Comparison of ENCODE assay signal across 18 cellular contexts in genomic region chr6:108720798-108721197, GRCh38.
DNase-seq lines count a peak whose midpoint lies in the region; ATAC-seq, FAIRE-seq and TF ChIP-seq lines count a peak whose summit lies in the region.
"Had no signal": no experiment of that assay in that cellular context is flagged by ENCODE, and none has a peak within 500 bp of the region (broad histone marks: within the 10 kb centered on the region; RNA-seq: fewer than 3 reads in every experiment).

No MANE protein-coding gene starts in this region.

- no peaks in the 10 kb centered on the region for H3K27me3 ChIP-seq in GM23338 (ENCODE audit: insufficient read depth)
- no peaks in the 10 kb centered on the region for H3K27me3 ChIP-seq in RWPE2 (ENCODE audit: insufficient read depth, poor library complexity, severe bottlenecking)
- no peaks in the 10 kb centered on the region; a peak in 1 of 7 replicates for H3K27me3 ChIP-seq in H1 (replicated peaks in 1 of 4; ENCODE audit: control insufficient read depth in 3 of 4, extremely low read depth in 1 of 4, insufficient read depth in 3 of 4, low read length in 3 of 4)
- H3K27me3 ChIP-seq: Peyer's patch had no signal

- CTCF ChIA-PET in H1 (lab: Charles Lee; ENCODE audit: partially characterized antibody) = no interaction called here

- H3K4me2 ChIP-seq in GM23338 (peak overlapping the region; percentile 46), H1 (ENCODE audit: insufficient read depth in 1 of 2, low read depth in 2 of 2, low read length in 2 of 2) (peak overlapping the region; percentile 0 to 53; a peak in 1 of 4 replicates)
- H3K4me2 ChIP-seq: SK-N-SH had no signal

- no peak overlapping the region for H2BK20ac ChIP-seq in H1 (ENCODE audit: low read length)

- H3K56ac ChIP-seq in H1 (replicated peaks; ENCODE audit: insufficient read length, low read depth, low read length) = no peak overlapping the region

- H3K23me2 ChIP-seq in H1 (ENCODE audit: low read depth, low read length) = no peaks in the 10 kb centered on the region

- H2BK15ac ChIP-seq in H1 (ENCODE audit: low read length) = no peak overlapping the region

- no peak overlapping the region for H4K8ac ChIP-seq in H1 (ENCODE audit: extremely low read depth, insufficient read depth, low read length)

- no peak for TF ChIP-seq POLR2A in H1 (IDR thresholded peaks at IDR 0.05; ENCODE audit: control extremely low read depth in 1 of 2, low read depth in 2 of 2, low read length in 2 of 2)

- no peak overlapping the region for H3K14ac ChIP-seq in H1 (ENCODE audit: insufficient read length)

- H3K27ac Mint-ChIP-seq in GM23338 (peak overlapping the region; percentile 19), nephron progenitor cell (peak overlapping the region; percentile 19)

- H3K4me1 Mint-ChIP-seq in GM23338 (peaks cover 13% of the 10 kb centered on the region), nephron progenitor cell (peaks cover 33% of the 10 kb centered on the region)

- no peak overlapping the region; the same call in 1 of the 2 replicates for H2BK5ac ChIP-seq in H1 (ENCODE audit: low read depth, low read length)

- H2AFZ ChIP-seq in GM23338 (no peak overlapping the region), H1 (ENCODE audit: low read length) (no peak overlapping the region)

- DNase-seq in GM23338 (ENCODE audit: low spot score) (no peak), RWPE2 (ENCODE audit: low spot score) (no peak), H1 (ENCODE audit: low read depth in 1 of 2, low spot score in 2 of 2) (no peak), nephron progenitor cell (no peak), GM03348 (ENCODE audit: low spot score) (no peak), NCI-H82 (lab: John Stamatoyannopoulos, UW) (no peak)
- DNase-seq: COR-L47, EL, KBM-7, NCI-H1436, NCI-H2081, NCI-H510A treated with DMSO at 0.1 percent for 48 hours, Peyer's patch, Right ventricle myocardium superior, SK-N-SH had no signal

- no peak overlapping the region for H3K9ac ChIP-seq in H1 (replicated peaks in 1 of 4; ENCODE audit: extremely low read depth in 1 of 4, low read depth in 3 of 4, low read length in 3 of 4)
- H3K9ac ChIP-seq: SK-N-SH had no signal

- H3K18ac ChIP-seq in H1 (ENCODE audit: extremely low read depth, low read length) = no peak overlapping the region

- no peaks in the 10 kb centered on the region; the same call in 1 of the 2 replicates for H3K9me2 ChIP-seq in GM23338 (ENCODE audit: insufficient read depth)
- H3K9me2 ChIP-seq: SK-N-SH had no signal

- H3K4me3 Mint-ChIP-seq in GM23338 (no peak overlapping the region), nephron progenitor cell (no peak overlapping the region)
- H3K4me3 Mint-ChIP-seq: CD14-positive monocyte had no signal

- no peak for TF ChIP-seq EP300 in H1 (IDR thresholded peaks at IDR 0.05; ENCODE audit: borderline replicate concordance in 1 of 2, low read depth in 2 of 2, low read length in 2 of 2)

- H3K4me3 ChIP-seq in GM23338 (no peak overlapping the region), RWPE2 (ENCODE audit: severe bottlenecking) (no peak overlapping the region), H1 (ENCODE audit: extremely low read depth in 1 of 4, insufficient read depth in 2 of 4, low read depth in 3 of 4, low read length in 4 of 4) (no peak overlapping the region)
- H3K4me3 ChIP-seq: Peyer's patch had no signal

- H3K23ac ChIP-seq in H1 (ENCODE audit: insufficient read length) = no peak overlapping the region

- H4K91ac ChIP-seq in H1 (replicated peaks; ENCODE audit: insufficient read length, low read length) = no peak overlapping the region

- H4K20me1 ChIP-seq in GM23338 (replicated peaks; ENCODE audit: insufficient read depth) (no peaks in the 10 kb centered on the region), H1 (replicated peaks in 1 of 2; ENCODE audit: control insufficient read depth in 1 of 2, insufficient read depth in 2 of 2, low read length in 2 of 2) (no peaks in the 10 kb centered on the region)

- WGBS in H1 (ENCODE audit: extremely low coverage in 1 of 2, insufficient coverage in 1 of 2, insufficient read length in 1 of 2, insufficient replicate concordance in 2 of 2, low coverage in 1 of 2, low lambda C conversion rate in 2 of 2, missing lambda C conversion rate in 1 of 2), 2 experiments = 82% methylated on average over 2 of the region's 2 CpGs; no CpG with 5 or more reads in 1 of the 2 experiments

- TF ChIP-seq RAD21 in H1 (IDR thresholded peaks at IDR 0.05 in 1 of 2, conservative IDR thresholded peaks at IDR 0.05 in 1 of 2; ENCODE audit: low read depth in 2 of 2, low read length in 2 of 2) = no peak

- no peaks in the 10 kb centered on the region for H3K79me2 ChIP-seq in GM23338 (replicated peaks; ENCODE audit: insufficient read depth)
- H3K79me2 ChIP-seq in H1 (ENCODE audit: control insufficient read depth in 1 of 2, insufficient read depth in 2 of 2, low read length in 2 of 2) = no peaks in the 10 kb centered on the region

- no peak overlapping the region for H3K27ac ChIP-seq in GM23338 (ENCODE audit: low read depth)
- H3K27ac ChIP-seq in RWPE2 (ENCODE audit: poor library complexity, severe bottlenecking) = peak overlapping the region; percentile 9
- no peak overlapping the region for H3K27ac ChIP-seq in H1 (ENCODE audit: low read depth, low read length)
- H3K27ac ChIP-seq: Peyer's patch had no signal

- TF ChIP-seq CTCF in GM23338 (conservative IDR thresholded peaks at IDR 0.05; ENCODE audit: low read depth in 2 of 2) (no peak), RWPE2 (IDR thresholded peaks at IDR 0.05; ENCODE audit: poor library complexity, severe bottlenecking) (no peak), H1 (IDR thresholded peaks at IDR 0.05; ENCODE audit: control extremely low read depth in 1 of 3, insufficient read depth in 1 of 3, low read depth in 1 of 3, low read length in 3 of 3) (no peak), nephron progenitor cell (IDR thresholded peaks at IDR 0.05) (no peak)

- H3K9me3 Mint-ChIP-seq in GM23338 = peaks cover 11% of the 10 kb centered on the region
- H3K9me3 Mint-ChIP-seq in nephron progenitor cell = peaks cover 17% of the 10 kb centered on the region

- H3K79me1 ChIP-seq in H1 (ENCODE audit: low read depth, low read length) = no peaks in the 10 kb centered on the region

- H3K4me1 ChIP-seq in GM23338 (ENCODE audit: insufficient read depth) = peaks cover 19% of the 10 kb centered on the region
- H3K4me1 ChIP-seq in RWPE2 (ENCODE audit: insufficient read depth, poor library complexity, severe bottlenecking) = peaks cover 5% of the 10 kb centered on the region
- peaks cover 0 to 7% (median 5%) of the 10 kb centered on the region in 4 experiments; a peak in 5 of 7 replicates for H3K4me1 ChIP-seq in H1 (replicated peaks in 1 of 4; ENCODE audit: control insufficient read depth in 3 of 4, insufficient read depth in 4 of 4, low read length in 3 of 4)
- H3K4me1 ChIP-seq: Peyer's patch had no signal

- no peak overlapping the region for H3K4ac ChIP-seq in H1 (replicated peaks; ENCODE audit: insufficient read length, low read depth, low read length)

- FAIRE-seq in H1 (lab: Jason Lieb, UNC) = no peak
- FAIRE-seq: H54 had no signal

- no peak overlapping the region for H2BK12ac ChIP-seq in H1 (ENCODE audit: low read depth, low read length)

- no peak overlapping the region for H4K5ac ChIP-seq in H1 (ENCODE audit: insufficient read length, low read depth, low read length)

- H2AK5ac ChIP-seq in H1 (ENCODE audit: low read depth, low read length) = no peak overlapping the region

- ATAC-seq in GM23338 (no peak), RWPE2 (ENCODE audit: low read depth) (peak; percentile 17; the same call in 1 of the 3 replicates), HG03095 (IDR thresholded peaks at IDR 0.05; ENCODE audit: unreplicated experiment) (no peak)

- peaks cover 6% of the 10 kb centered on the region; the same call in 1 of the 2 replicates for H3K36me3 ChIP-seq in GM23338 (ENCODE audit: insufficient read depth)
- H3K36me3 ChIP-seq in RWPE2 (ENCODE audit: low read depth) = no peaks in the 10 kb centered on the region
- no peaks in the 10 kb centered on the region for H3K36me3 ChIP-seq in H1 (ENCODE audit: control insufficient read depth in 2 of 4, insufficient read depth in 4 of 4, low read length in 3 of 4)
- H3K36me3 ChIP-seq: Peyer's patch had no signal

- H2BK120ac ChIP-seq in H1 (replicated peaks; ENCODE audit: low read depth, low read length) = no peak overlapping the region

- H3K9me3 ChIP-seq in RWPE2 (ENCODE audit: severe bottlenecking) (no peaks in the 10 kb centered on the region), H1 (ENCODE audit: insufficient read depth in 2 of 2, low read depth in 1 of 2, low read length in 1 of 2) (peaks cover 0 to 9% of the 10 kb centered on the region in 2 experiments; a peak in 1 of 4 replicates)
- H3K9me3 ChIP-seq: Peyer's patch, SK-N-SH had no signal

- H3K36me3 Mint-ChIP-seq in GM23338 (ENCODE audit: low read depth) (peaks cover 8% of the 10 kb centered on the region; the same call in 2 of the 3 replicates), nephron progenitor cell (ENCODE audit: low read depth) (peaks cover 8% of the 10 kb centered on the region)

- 0 out of 2 replicates have a peak, but pooled peaks cover 3% of the 10 kb centered on the region for H3F3A ChIP-seq in GM23338 (replicated peaks; ENCODE audit: low read depth)

- H3K27me3 Mint-ChIP-seq in GM23338 (ENCODE audit: insufficient read depth, low read depth, poor library complexity) (peaks cover 4% of the 10 kb centered on the region), nephron progenitor cell (ENCODE audit: low read depth, poor library complexity) (peaks cover 1% of the 10 kb centered on the region)

- POLR2A ChIA-PET in H1 (lab: Charles Lee; ENCODE audit: partially characterized antibody) = interaction anchor here (0.8 kb wide), 1 partner anchor 35 kb away, joined by 3 read pairs; no protein-coding TSS in a partner anchor

TF ChIP-seq in GM23338, 12 proteins besides CTCF, POLR2A, EP300 and RAD21 (continues in another document):
- TF ChIP-seq ETS1 (IDR thresholded peaks at IDR 0.05) = no peak

TF ChIP-seq in H1, 55 proteins besides CTCF, POLR2A, EP300 and RAD21 (continues in another document):
- no peak for TF ChIP-seq ATF2 (IDR thresholded peaks at IDR 0.05; ENCODE audit: low read length)
